ENCODE assay signal across 9 cellular contexts in the genomic region with DNA sequence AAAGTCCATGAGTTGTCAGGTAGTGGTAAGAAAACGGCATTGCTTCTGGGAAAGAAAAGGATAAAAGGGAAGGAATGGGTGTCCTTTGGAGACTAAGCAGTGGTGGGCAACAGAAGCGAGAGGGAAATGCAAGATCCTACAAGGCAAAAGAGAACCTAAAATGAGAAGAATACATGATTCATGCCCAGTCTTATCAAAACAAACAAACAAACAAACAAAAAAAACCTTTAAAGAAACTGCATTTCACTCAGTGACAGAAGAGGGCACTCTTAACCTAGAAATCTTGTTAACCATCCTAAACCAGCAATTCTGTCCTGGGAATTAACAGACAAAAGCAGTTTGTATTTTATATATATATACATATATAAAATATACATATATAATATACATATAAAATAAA.
DNase-seq lines count a peak whose midpoint lies in the region; ATAC-seq and TF ChIP-seq lines count a peak whose summit lies in the region.
"Had no signal": no experiment of that assay in that cellular context is flagged by ENCODE, and none has a peak within 500 bp of the region (broad histone marks: within the 10 kb centered on the region; RNA-seq: fewer than 3 reads in every experiment).

No MANE protein-coding gene starts in this region.

- DNase-seq in NCI-H1694 treated with DMSO at 0.1 percent for 48 hours (lab: John Stamatoyannopoulos, UW) (peak; percentile 30), NCI-H1694 (lab: John Stamatoyannopoulos, UW) (no peak), NCI-H345 (lab: John Stamatoyannopoulos, UW) (peak; percentile 23), dorsolateral prefrontal cortex (no peak), renal cortical epithelial cell (ENCODE audit: low read depth) (peak; percentile 60), SKM-1 (lab: John Stamatoyannopoulos, UW; ENCODE audit: unreplicated experiment) (no peak)

- intact Hi-C loops in dorsolateral prefrontal cortex (cut with DNase I): loop anchor here (5.0 kb wide), 2 partner anchors 271 to 276 kb away; no protein-coding TSS in a partner anchor

- H3K27me3 ChIP-seq in dorsolateral prefrontal cortex: no peaks in the 10 kb centered on the region
- H3K27me3 ChIP-seq: BLaER1 treated with 17β-estradiol and CSF1 and Interleukin-3, amounts not matched to agents 10 nM and 100 nM had no signal

- TF ChIP-seq CTCF in dorsolateral prefrontal cortex (IDR thresholded peaks at IDR 0.05 in 54 of 56, conservative IDR thresholded peaks at IDR 0.05 in 2 of 56; ENCODE audit: low read depth in 1 of 56, partially characterized antibody in 56 of 56): peak; percentile 29 to 89 (median 71)

- peak overlapping the region in 2 of 59 donors; percentile 4 to 7 for H3K4me3 ChIP-seq in dorsolateral prefrontal cortex
- H3K4me3 ChIP-seq: BLaER1 treated with 17β-estradiol and CSF1 and Interleukin-3, amounts not matched to agents 10 nM and 100 nM had no signal

- no peak for ATAC-seq in HG03520 (IDR thresholded peaks at IDR 0.05; ENCODE audit: unreplicated experiment)
- no peak for ATAC-seq in HG02884 (IDR thresholded peaks at IDR 0.05; ENCODE audit: unreplicated experiment)

- H3K27ac ChIP-seq in dorsolateral prefrontal cortex: no peak overlapping the region
- H3K27ac ChIP-seq: BLaER1 treated with 17β-estradiol and CSF1 and Interleukin-3, amounts not matched to agents 10 nM and 100 nM had no signal

Comparison
In these comparisons a context has a peak if more than half of its experiments do, and no peak if none do; other contexts are left out.
1. DNase-seq: peak in NCI-H1694 treated with DMSO at 0.1 percent for 48 hours (single experiment), NCI-H345 (single experiment) and renal cortical epithelial cell (single experiment); none in NCI-H1694 (single experiment), dorsolateral prefrontal cortex (0 of 10) and SKM-1 (single experiment).